ENCODE assay signal across 7 cellular contexts in genomic region chr19:461664-462551, GRCh38. TPM values are rescaled to one million over a fixed set of nuclear protein-coding genes. Genes with fewer than 3 reads are reported as not detected.
DNase-seq lines count a peak whose midpoint lies in the region; TF ChIP-seq lines count a peak whose summit lies in the region.
"Had no signal": no experiment of that assay in that cellular context is flagged by ENCODE, and none has a peak within 500 bp of the region (broad histone marks: within the 10 kb centered on the region; RNA-seq: fewer than 3 reads in every experiment).

No MANE protein-coding gene starts in this region.

- peaks cover 0 to 16% (median 11%) of the 10 kb centered on the region in 3 donors for H3K27me3 ChIP-seq in skeletal muscle tissue (ENCODE audit: control insufficient read depth in 3 of 3, insufficient read depth in 3 of 3, low read length in 3 of 3)
- H3K27me3 ChIP-seq: BLaER1 treated with 17β-estradiol and CSF1 and Interleukin-3, amounts not matched to agents 10 nM and 100 nM had no signal

- peaks cover 2% of the 10 kb centered on the region for H3K36me3 Mint-ChIP-seq in activated CD4-positive, alpha-beta T cell treated with anti-CD3 and anti-CD28 coated beads, Interleukin-2, amount 10 ng/mL, durations not matched to agents 24 days and 14 days (ENCODE audit: low read depth)

- H3K4me1 ChIP-seq in skeletal muscle tissue (ENCODE audit: control insufficient read depth in 3 of 3, insufficient read depth in 3 of 3, low read length in 3 of 3) = peaks cover 0 to 8% (median 8%) of the 10 kb centered on the region in 3 donors
- H3K4me1 ChIP-seq: BLaER1 treated with 17β-estradiol and CSF1 and Interleukin-3, amounts not matched to agents 10 nM and 100 nM had no signal

- peak overlapping the region; percentile 35 for H3K4me3 Mint-ChIP-seq in activated CD4-positive, alpha-beta T cell treated with anti-CD3 and anti-CD28 coated beads, Interleukin-2, amount 10 ng/mL, durations not matched to agents 24 days and 14 days

- no peaks in the 10 kb centered on the region for H3K9me3 Mint-ChIP-seq in activated CD4-positive, alpha-beta T cell treated with anti-CD3 and anti-CD28 coated beads, Interleukin-2, amount 10 ng/mL, durations not matched to agents 24 days and 14 days

- H3K27ac ChIP-seq in skeletal muscle tissue (ENCODE audit: low read depth, low read length) = no peak overlapping the region
- H3K27ac ChIP-seq: BLaER1 treated with 17β-estradiol and CSF1 and Interleukin-3, amounts not matched to agents 10 nM and 100 nM had no signal

- no peak for TF ChIP-seq CTCF in epithelial cell of proximal tubule (conservative IDR thresholded peaks at IDR 0.05; ENCODE audit: low read depth, low read length)

- no peaks in the 10 kb centered on the region for H3K9me3 ChIP-seq in skeletal muscle tissue (ENCODE audit: control insufficient read depth in 3 of 3, low read length in 3 of 3)

- no peak for DNase-seq in activated CD4-positive, alpha-beta T cell treated with anti-CD3 and anti-CD28 coated beads, Interleukin-2, amount 10 ng/mL, durations not matched to agents 24 days and 14 days
- DNase-seq in activated CD4-positive, alpha-beta T cell treated with anti-CD3 and anti-CD28 coated beads for 4 hours = no peak
- DNase-seq in epithelial cell of proximal tubule (ENCODE audit: low read depth) (no peak), inferior parietal cortex (ENCODE audit: extremely low spot score) (no peak), dedifferentiated amniotic fluid mesenchymal stem cell (ENCODE audit: extremely low spot score) (no peak)

- intact Hi-C loops in activated CD4-positive, alpha-beta T cell treated with anti-CD3 and anti-CD28 coated beads, Interleukin-2, amount 10 ng/mL, durations not matched to agents 24 days and 14 days (cut with micrococcal nuclease) = no loop called here

- H3K27ac Mint-ChIP-seq in activated CD4-positive, alpha-beta T cell treated with anti-CD3 and anti-CD28 coated beads, Interleukin-2, amount 10 ng/mL, durations not matched to agents 24 days and 14 days = no peak overlapping the region

- no peaks in the 10 kb centered on the region for H3K36me3 ChIP-seq in skeletal muscle tissue (ENCODE audit: control insufficient read depth in 3 of 3, insufficient read depth in 3 of 3, low read length in 3 of 3)
- H3K36me3 ChIP-seq: BLaER1 treated with 17β-estradiol and CSF1 and Interleukin-3, amounts not matched to agents 10 nM and 100 nM had no signal

- no peak overlapping the region for H3K9ac ChIP-seq in skeletal muscle tissue (ENCODE audit: low read depth in 1 of 3, low read length in 3 of 3)
- H3K9ac ChIP-seq: BLaER1 treated with 17β-estradiol and CSF1 and Interleukin-3, amounts not matched to agents 10 nM and 100 nM had no signal

- H3K4me3 ChIP-seq in epithelial cell of proximal tubule (ENCODE audit: low read depth, low read length) = peak overlapping the region; percentile 23
- peak overlapping the region in 2 of 3 donors; percentile 20 to 45 for H3K4me3 ChIP-seq in skeletal muscle tissue (ENCODE audit: low read length in 3 of 3)
- H3K4me3 ChIP-seq: BLaER1 treated with 17β-estradiol and CSF1 and Interleukin-3, amounts not matched to agents 10 nM and 100 nM had no signal

- no peaks in the 10 kb centered on the region for H3K4me1 Mint-ChIP-seq in activated CD4-positive, alpha-beta T cell treated with anti-CD3 and anti-CD28 coated beads, Interleukin-2, amount 10 ng/mL, durations not matched to agents 24 days and 14 days

- peaks cover 20% of the 10 kb centered on the region for H3K27me3 Mint-ChIP-seq in activated CD4-positive, alpha-beta T cell treated with anti-CD3 and anti-CD28 coated beads, Interleukin-2, amount 10 ng/mL, durations not matched to agents 24 days and 14 days

RNA-seq across cellular contexts. Expression of gene SHC2, which starts 1.1 kb away (rescaled TPM):
- not detected in 2 replicates for total RNA-seq in activated CD4-positive, alpha-beta T cell treated with anti-CD3 and anti-CD28 coated beads, Interleukin-2, amount 10 ng/mL, durations not matched to agents 24 days and 14 days
- total RNA-seq in epithelial cell of proximal tubule (0.07 and 2.1 TPM in 2 replicates), skeletal muscle tissue (7.8 TPM)

RNA-seq across cellular contexts. Expression of gene MADCAM1, which starts 34.4 kb away (rescaled TPM):
- 0.14 and 0.19 TPM in 2 replicates for total RNA-seq in activated CD4-positive, alpha-beta T cell treated with anti-CD3 and anti-CD28 coated beads, Interleukin-2, amount 10 ng/mL, durations not matched to agents 24 days and 14 days
- 0.17 TPM in 1 of 2 replicates, not detected in the other for total RNA-seq in epithelial cell of proximal tubule
- 2.6 TPM for total RNA-seq in skeletal muscle tissue

RNA-seq across cellular contexts. Expression of gene TPGS1, which starts 45.4 kb away (rescaled TPM):
- 13.5 and 15.6 TPM in 2 replicates for total RNA-seq in activated CD4-positive, alpha-beta T cell treated with anti-CD3 and anti-CD28 coated beads, Interleukin-2, amount 10 ng/mL, durations not matched to agents 24 days and 14 days
- 56.4 and 78.1 TPM in 2 replicates for total RNA-seq in epithelial cell of proximal tubule
- 24.5 TPM for total RNA-seq in skeletal muscle tissue

RNA-seq across cellular contexts. Expression of gene C2CD4C, which starts 53.0 kb away (rescaled TPM):
- 0.07 and 0.17 TPM in 2 replicates for total RNA-seq in activated CD4-positive, alpha-beta T cell treated with anti-CD3 and anti-CD28 coated beads, Interleukin-2, amount 10 ng/mL, durations not matched to agents 24 days and 14 days
- total RNA-seq in epithelial cell of proximal tubule (0.12 TPM in 1 of 2 replicates, not detected in the other), skeletal muscle tissue (0.52 TPM)
